21 cellular contexts compared by ENCODE assay signal in the genomic region with DNA sequence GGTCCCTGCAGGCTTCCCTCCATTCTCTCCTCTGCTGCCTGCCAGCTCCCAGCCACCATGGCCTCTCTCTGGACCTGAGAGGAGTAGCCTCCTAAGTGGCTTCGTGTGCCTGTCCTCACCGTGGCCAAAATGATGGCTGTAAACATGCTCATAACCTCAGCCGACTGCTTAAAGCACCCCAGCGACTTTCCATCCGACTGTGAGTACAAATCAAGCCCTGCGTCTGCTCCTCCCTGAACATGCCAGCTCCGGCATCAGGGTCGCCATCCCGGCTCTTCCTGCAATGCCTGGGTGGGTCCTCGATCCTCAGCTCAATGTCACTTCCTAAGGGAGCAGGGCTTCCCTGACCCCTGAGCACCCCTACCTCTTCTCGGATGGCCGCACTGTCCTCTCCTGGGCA. TPM values are rescaled to one million over a fixed set of nuclear protein-coding genes. Genes with fewer than 3 reads are reported as not detected.
DNase-seq lines count a peak whose midpoint lies in the region; ATAC-seq and TF ChIP-seq lines count a peak whose summit lies in the region.
"Had no signal": no experiment of that assay in that cellular context is flagged by ENCODE, and none has a peak within 500 bp of the region (broad histone marks: within the 10 kb centered on the region; RNA-seq: fewer than 3 reads in every experiment).

No MANE protein-coding gene starts in this region.

- H3K4me1 ChIP-seq in IMR-90 (ENCODE audit: control insufficient read depth, insufficient read depth, low read length) (peaks cover 3% of the 10 kb centered on the region; the same call in 1 of the 2 replicates), hepatocyte (ENCODE audit: insufficient read depth) (peaks cover 7% of the 10 kb centered on the region)

- no peak overlapping the region for H4K5ac ChIP-seq in IMR-90 (ENCODE audit: low read depth, low read length)

- no peaks in the 10 kb centered on the region for H3K4me1 Mint-ChIP-seq in activated CD8-positive, alpha-beta memory T cell treated with anti-CD3 and anti-CD28 coated beads, Interleukin-2, amount 10 ng/mL, durations not matched to agents 7 days and 5 days
- no peaks in the 10 kb centered on the region for H3K4me1 Mint-ChIP-seq in activated T-helper 1 cell treated with anti-CD3 and anti-CD28 coated beads, Interleukin-12 subunit alpha, Interleukin-12 subunit beta, Interleukin-2, Interleukin-4 antibody, amounts not matched to agents 30 ng/mL and 10 ng/mL and 1 ng/mL, durations not matched to agents 14 hours and 24 hours and 36 hours (ENCODE audit: low read depth)
- H3K4me1 Mint-ChIP-seq in activated T-helper 2 cell treated with anti-CD3 and anti-CD28 coated beads, Interferon-gamma antibody, Interleukin-2, Interleukin-4, amounts not matched to agents 10 μg/mL and 5 μg/mL and 100 μg/mL, durations not matched to agents 14 hours and 24 hours and 36 hours (ENCODE audit: low read depth) = no peaks in the 10 kb centered on the region

- no peaks in the 10 kb centered on the region for H3K36me3 ChIP-seq in IMR-90 (ENCODE audit: control insufficient read depth, insufficient read depth, low read length)
- H3K36me3 ChIP-seq in hepatocyte (replicated peaks; ENCODE audit: insufficient read depth, low read depth) = no peaks in the 10 kb centered on the region

- no peak overlapping the region for H2AK9ac ChIP-seq in IMR-90 (replicated peaks; ENCODE audit: low read depth, low read length, poor library complexity)

- no peak overlapping the region for H2BK20ac ChIP-seq in IMR-90 (ENCODE audit: low read depth, low read length)

- dilution Hi-C loops in IMR-90 (cut with HindIII; ENCODE audit: low sequenced_read_pairs, unreplicated experiment) = no loop called here

- H3K27ac Mint-ChIP-seq in activated CD8-positive, alpha-beta memory T cell treated with anti-CD3 and anti-CD28 coated beads, Interleukin-2, amount 10 ng/mL, durations not matched to agents 7 days and 5 days = no peak overlapping the region
- no peak overlapping the region for H3K27ac Mint-ChIP-seq in activated T-helper 1 cell treated with anti-CD3 and anti-CD28 coated beads, Interleukin-12 subunit alpha, Interleukin-12 subunit beta, Interleukin-2, Interleukin-4 antibody, amounts not matched to agents 30 ng/mL and 10 ng/mL and 1 ng/mL, durations not matched to agents 14 hours and 24 hours and 36 hours
- no peak overlapping the region for H3K27ac Mint-ChIP-seq in activated T-helper 2 cell treated with anti-CD3 and anti-CD28 coated beads, Interferon-gamma antibody, Interleukin-2, Interleukin-4, amounts not matched to agents 10 μg/mL and 5 μg/mL and 100 μg/mL, durations not matched to agents 14 hours and 24 hours and 36 hours
- H3K27ac Mint-ChIP-seq: CD4-positive, CD25-positive, alpha-beta regulatory T cell had no signal

- in situ Hi-C loops in IMR-90 (cut with MboI; ENCODE audit: low sequenced_read_pairs) = no loop called here

- H3K27me3 ChIP-seq in IMR-90 (ENCODE audit: control insufficient read depth, insufficient read depth, low read length) = peaks cover 71% of the 10 kb centered on the region
- H3K27me3 ChIP-seq in hepatocyte = peaks cover 44% of the 10 kb centered on the region

- H3K4ac ChIP-seq in IMR-90 (ENCODE audit: low read depth, low read length) = no peak overlapping the region

- no peak for TF ChIP-seq POLR2A in IMR-90 (IDR thresholded peaks at IDR 0.05; ENCODE audit: low read depth, low read length)

- H4K91ac ChIP-seq in IMR-90 (ENCODE audit: insufficient read depth, low read depth, low read length) = no peak overlapping the region

- H3K79me2 ChIP-seq in hepatocyte = no peaks in the 10 kb centered on the region

- H3K4me3 ChIP-seq in IMR-90 (ENCODE audit: insufficient read depth, low read depth, low read length) (no peak overlapping the region), hepatocyte (no peak overlapping the region)
- H3K4me3 ChIP-seq: GM23248 had no signal

- H3K79me1 ChIP-seq in IMR-90 (ENCODE audit: low read depth in 1 of 2, low read length in 2 of 2) = no peaks in the 10 kb centered on the region

- H3K9me3 Mint-ChIP-seq in activated CD8-positive, alpha-beta memory T cell treated with anti-CD3 and anti-CD28 coated beads, Interleukin-2, amount 10 ng/mL, durations not matched to agents 7 days and 5 days (ENCODE audit: low read depth) = no peaks in the 10 kb centered on the region
- H3K9me3 Mint-ChIP-seq in activated T-helper 1 cell treated with anti-CD3 and anti-CD28 coated beads, Interleukin-12 subunit alpha, Interleukin-12 subunit beta, Interleukin-2, Interleukin-4 antibody, amounts not matched to agents 30 ng/mL and 10 ng/mL and 1 ng/mL, durations not matched to agents 14 hours and 24 hours and 36 hours = no peaks in the 10 kb centered on the region
- no peaks in the 10 kb centered on the region for H3K9me3 Mint-ChIP-seq in activated T-helper 2 cell treated with anti-CD3 and anti-CD28 coated beads, Interferon-gamma antibody, Interleukin-2, Interleukin-4, amounts not matched to agents 10 μg/mL and 5 μg/mL and 100 μg/mL, durations not matched to agents 14 hours and 24 hours and 36 hours

- intact Hi-C loops in IMR-90 (cut with micrococcal nuclease) = no loop called here
- intact Hi-C loops in activated T-helper 1 cell treated with anti-CD3 and anti-CD28 coated beads, Interleukin-12 subunit alpha, Interleukin-12 subunit beta, Interleukin-2, Interleukin-4 antibody, amounts not matched to agents 30 ng/mL and 10 ng/mL and 1 ng/mL, durations not matched to agents 14 hours and 24 hours and 36 hours (cut with micrococcal nuclease) = no loop called here
- intact Hi-C loops in activated T-helper 2 cell treated with anti-CD3 and anti-CD28 coated beads, Interferon-gamma antibody, Interleukin-2, Interleukin-4, amounts not matched to agents 10 μg/mL and 5 μg/mL and 100 μg/mL, durations not matched to agents 14 hours and 24 hours and 36 hours (cut with micrococcal nuclease) = no loop called here

- no peaks in the 10 kb centered on the region for H3K9me1 ChIP-seq in IMR-90 (ENCODE audit: insufficient read depth, low read length)

- H3K36me3 Mint-ChIP-seq in activated CD8-positive, alpha-beta memory T cell treated with anti-CD3 and anti-CD28 coated beads, Interleukin-2, amount 10 ng/mL, durations not matched to agents 7 days and 5 days = no peaks in the 10 kb centered on the region
- H3K36me3 Mint-ChIP-seq in activated T-helper 1 cell treated with anti-CD3 and anti-CD28 coated beads, Interleukin-12 subunit alpha, Interleukin-12 subunit beta, Interleukin-2, Interleukin-4 antibody, amounts not matched to agents 30 ng/mL and 10 ng/mL and 1 ng/mL, durations not matched to agents 14 hours and 24 hours and 36 hours (ENCODE audit: low read depth) = no peaks in the 10 kb centered on the region
- no peaks in the 10 kb centered on the region for H3K36me3 Mint-ChIP-seq in activated T-helper 2 cell treated with anti-CD3 and anti-CD28 coated beads, Interferon-gamma antibody, Interleukin-2, Interleukin-4, amounts not matched to agents 10 μg/mL and 5 μg/mL and 100 μg/mL, durations not matched to agents 14 hours and 24 hours and 36 hours (ENCODE audit: low read depth)
- H3K36me3 Mint-ChIP-seq: CD4-positive, CD25-positive, alpha-beta regulatory T cell had no signal

- no peak overlapping the region for H4K8ac ChIP-seq in IMR-90 (ENCODE audit: low read depth in 2 of 2, low read length in 2 of 2)

- H3K27me3 Mint-ChIP-seq in activated CD8-positive, alpha-beta memory T cell treated with anti-CD3 and anti-CD28 coated beads, Interleukin-2, amount 10 ng/mL, durations not matched to agents 7 days and 5 days = peaks cover 74% of the 10 kb centered on the region
- peaks cover 26% of the 10 kb centered on the region for H3K27me3 Mint-ChIP-seq in activated T-helper 1 cell treated with anti-CD3 and anti-CD28 coated beads, Interleukin-12 subunit alpha, Interleukin-12 subunit beta, Interleukin-2, Interleukin-4 antibody, amounts not matched to agents 30 ng/mL and 10 ng/mL and 1 ng/mL, durations not matched to agents 14 hours and 24 hours and 36 hours (ENCODE audit: insufficient read depth)
- H3K27me3 Mint-ChIP-seq in activated T-helper 2 cell treated with anti-CD3 and anti-CD28 coated beads, Interferon-gamma antibody, Interleukin-2, Interleukin-4, amounts not matched to agents 10 μg/mL and 5 μg/mL and 100 μg/mL, durations not matched to agents 14 hours and 24 hours and 36 hours (ENCODE audit: low read depth) = peaks cover 24% of the 10 kb centered on the region

- no peak overlapping the region for H3K9ac ChIP-seq in IMR-90 (ENCODE audit: low read depth, low read length)
- H3K9ac ChIP-seq: GM23248 had no signal

- H2AFZ ChIP-seq in IMR-90 (replicated peaks; ENCODE audit: low read length, poor library complexity) (peak overlapping the region; percentile 43), hepatocyte (no peak overlapping the region)
- H2AFZ ChIP-seq: GM23248 had no signal

- POLR2A ChIA-PET in IMR-90 (lab: Charles Lee; ENCODE audit: unreplicated experiment) = no interaction called here

- no peaks in the 10 kb centered on the region for H3K9me2 ChIP-seq in hepatocyte (replicated peaks; ENCODE audit: insufficient read depth)

- no peak overlapping the region for H2BK120ac ChIP-seq in IMR-90 (ENCODE audit: low read depth, low read length)

- no TSS peak for BruUV-seq in IMR-90 (replicated peaks; lab: Mats Ljungman, UMichigan)

- H3K23ac ChIP-seq in IMR-90 (ENCODE audit: low read depth, low read length) = no peak overlapping the region

- H3K18ac ChIP-seq in IMR-90 (ENCODE audit: low read depth, low read length) = no peak overlapping the region

- WGBS in IMR-90 (ENCODE audit: extremely low coverage in 2 of 2, insufficient read length in 1 of 2), 2 experiments = 58% methylated on average over 8 of the region's 12 CpGs; no CpG with 5 or more reads in 1 of the 2 experiments
- WGBS in hepatocyte (ENCODE audit: low lambda C conversion rate, missing lambda C conversion rate) = 87% methylated on average over 12 of the region's 12 CpGs

- H4K20me1 ChIP-seq in IMR-90 (ENCODE audit: insufficient read depth, low read length) = peaks cover 3% of the 10 kb centered on the region; the same call in 1 of the 2 replicates
- no peaks in the 10 kb centered on the region for H4K20me1 ChIP-seq in hepatocyte (ENCODE audit: insufficient read depth, poor library complexity, severe bottlenecking)

- no peak overlapping the region for H2AK5ac ChIP-seq in IMR-90 (ENCODE audit: low read depth, low read length)

- H3K4me2 ChIP-seq in IMR-90 (ENCODE audit: low read depth, low read length) (no peak overlapping the region), hepatocyte (no peak overlapping the region)

- H3K9me3 ChIP-seq in IMR-90 (ENCODE audit: control insufficient read depth, insufficient read depth, low read length) (peaks cover 2% of the 10 kb centered on the region), hepatocyte (ENCODE audit: low read depth) (no peaks in the 10 kb centered on the region)

- CTCF ChIA-PET in activated CD8-positive, alpha-beta memory T cell treated with anti-CD3 and anti-CD28 coated beads, Interleukin-2, amount 10 ng/mL, durations not matched to agents 7 days and 5 days (lab: Charles Lee) = interaction anchor here (1.0 to 1.9 kb wide), 3 partner anchors 12 to 616 kb away, joined by 3 to 5 read pairs (median 4); no protein-coding TSS in a partner anchor
- CTCF ChIA-PET in IMR-90 (lab: Yijun Ruan, JAX) = interaction anchor here (1.1 kb wide), 1 partner anchor 147 kb away, joined by 3 read pairs; no protein-coding TSS in a partner anchor

- no peak overlapping the region for H3K14ac ChIP-seq in IMR-90 (replicated peaks; ENCODE audit: low read depth, low read length)

- no peak overlapping the region for H3K56ac ChIP-seq in IMR-90 (ENCODE audit: extremely low read depth, insufficient read depth, low read length)

- H3K4me3 Mint-ChIP-seq in activated CD8-positive, alpha-beta memory T cell treated with anti-CD3 and anti-CD28 coated beads, Interleukin-2, amount 10 ng/mL, durations not matched to agents 7 days and 5 days = no peak overlapping the region
- no peak overlapping the region for H3K4me3 Mint-ChIP-seq in activated T-helper 1 cell treated with anti-CD3 and anti-CD28 coated beads, Interleukin-12 subunit alpha, Interleukin-12 subunit beta, Interleukin-2, Interleukin-4 antibody, amounts not matched to agents 30 ng/mL and 10 ng/mL and 1 ng/mL, durations not matched to agents 14 hours and 24 hours and 36 hours
- no peak overlapping the region for H3K4me3 Mint-ChIP-seq in activated T-helper 2 cell treated with anti-CD3 and anti-CD28 coated beads, Interferon-gamma antibody, Interleukin-2, Interleukin-4, amounts not matched to agents 10 μg/mL and 5 μg/mL and 100 μg/mL, durations not matched to agents 14 hours and 24 hours and 36 hours (ENCODE audit: low read depth)
- H3K4me3 Mint-ChIP-seq: CD4-positive, CD25-positive, alpha-beta regulatory T cell had no signal

- H2BK15ac ChIP-seq in IMR-90 (ENCODE audit: low read depth, low read length) = no peak overlapping the region

- no peak overlapping the region for H2BK5ac ChIP-seq in IMR-90 (ENCODE audit: low read depth, low read length, poor library complexity, severe bottlenecking)

- H3K27ac ChIP-seq in IMR-90 (ENCODE audit: insufficient read depth, low read length) = no peak overlapping the region
- no peak overlapping the region for H3K27ac ChIP-seq in hepatocyte
- H3K27ac ChIP-seq: GM23248 had no signal

- TF ChIP-seq CTCF in IMR-90 (conservative IDR thresholded peaks at IDR 0.05; ENCODE audit: low read depth, low read length) (no peak), hepatocyte (IDR thresholded peaks at IDR 0.05; ENCODE audit: poor library complexity) (no peak)

- peak; percentile 33 for DNase-seq in activated CD8-positive, alpha-beta memory T cell treated with anti-CD3 and anti-CD28 coated beads, Interleukin-2, amount 50 U/mL, for 48 hours
- DNase-seq in activated CD8-positive, alpha-beta memory T cell treated with anti-CD3 and anti-CD28 coated beads, Interleukin-2, amount 10 ng/mL, durations not matched to agents 7 days and 5 days = no peak
- DNase-seq in IMR-90 (no peak), mesenteric fat pad (ENCODE audit: low spot score) (peak; percentile 64), hepatocyte (ENCODE audit: low spot score) (no peak)
- DNase-seq in stimulated activated CD8-positive, alpha-beta memory T cell treated with anti-CD3 and anti-CD28 coated beads, Interleukin-4, amount 100 ng/mL, for 48 hours = peak; percentile 1
- no peak for DNase-seq in activated T-helper 1 cell treated with anti-CD3 and anti-CD28 coated beads, Interleukin-12 subunit alpha, Interleukin-12 subunit beta, Interleukin-2, Interleukin-4 antibody, amounts not matched to agents 30 ng/mL and 10 ng/mL and 1 ng/mL, durations not matched to agents 14 hours and 24 hours and 36 hours (ENCODE audit: low spot score)
- DNase-seq in activated T-helper 2 cell treated with anti-CD3 and anti-CD28 coated beads, Interferon-gamma antibody, Interleukin-2, Interleukin-4, amounts not matched to agents 10 μg/mL and 5 μg/mL and 100 μg/mL, durations not matched to agents 14 hours and 24 hours and 36 hours (ENCODE audit: low spot score) = no peak
- DNase-seq: 8988T; CD4-positive, CD25-positive, alpha-beta regulatory T cell; DMS153; GF-D8; GM23248; MM.1S; NCI-H1092; NCI-H1436 treated with DMSO at 0.1 percent for 48 hours; NCI-H2029; NCI-H2171 treated with DMSO at 0.1 percent for 48 hours; NCI-H446; NK-92 treated with Interleukin-12 subunit alpha and Interleukin-12 subunit beta, amount 100 ng/mL, for 24 hours; Right ventricle myocardium superior had no signal

- TF ChIP-seq RAD21 in IMR-90 (IDR thresholded peaks at IDR 0.05; ENCODE audit: low read length) = no peak

- no peak for ATAC-seq in activated CD8-positive, alpha-beta memory T cell treated with anti-CD3 and anti-CD28 coated beads, Interleukin-2, amount 10 ng/mL, durations not matched to agents 7 days and 5 days
- ATAC-seq in IMR-90 (ENCODE audit: low read depth) = no peak

RNA-seq across cellular contexts. Expression of gene SORCS2, which starts 3.3 kb away (rescaled TPM):
- total RNA-seq in activated CD8-positive, alpha-beta memory T cell treated with anti-CD3 and anti-CD28 coated beads, Interleukin-2, amount 10 ng/mL, durations not matched to agents 7 days and 5 days = under 1 TPM; 0.05 to 0.06 TPM
- total RNA-seq in IMR-90 (2012; rRNA removed) = 0.28 and 0.36 TPM in 2 replicates
- 0.62 and 0.67 TPM in 2 replicates for polyA plus RNA-seq in IMR-90 (2012; rRNA removed)
- polyA plus RNA-seq in IMR-90 (2012; cell fraction: cytosol; rRNA removed) = 0.22 and 0.70 TPM in 2 replicates
- polyA plus RNA-seq in IMR-90 (2012; cell fraction: nucleus; rRNA removed; ENCODE audit: low replicate concordance) = 0.76 and 0.77 TPM in 2 replicates
- total RNA-seq in mesenteric fat pad = 1.9 TPM
- total RNA-seq in activated T-helper 1 cell treated with anti-CD3 and anti-CD28 coated beads, Interleukin-12 subunit alpha, Interleukin-12 subunit beta, Interleukin-2, Interleukin-4 antibody, amounts not matched to agents 30 ng/mL and 10 ng/mL and 1 ng/mL, durations not matched to agents 14 hours and 24 hours and 36 hours = not detected in 2 replicates
- total RNA-seq in activated T-helper 2 cell treated with anti-CD3 and anti-CD28 coated beads, Interferon-gamma antibody, Interleukin-2, Interleukin-4, amounts not matched to agents 10 μg/mL and 5 μg/mL and 100 μg/mL, durations not matched to agents 14 hours and 24 hours and 36 hours = 0.02 and 0.05 TPM in 2 replicates
- total RNA-seq in hepatocyte = 1.6 and 2.4 TPM in 2 replicates
- polyA plus RNA-seq in hepatocyte = 1.1 and 4.8 TPM in 2 replicates
- total RNA-seq: CD4-positive, CD25-positive, alpha-beta regulatory T cell had no signal
- polyA plus RNA-seq: CD4-positive, CD25-positive, alpha-beta regulatory T cell had no signal

Comparison
In these comparisons a context has a peak if more than half of its experiments do, and no peak if none do; other contexts are left out.
1. DNase-seq: peak in activated CD8-positive, alpha-beta memory T cell treated with anti-CD3 and anti-CD28 coated beads, Interleukin-2, amount 50 U/mL, for 48 hours (single experiment), mesenteric fat pad (single experiment) and stimulated activated CD8-positive, alpha-beta memory T cell treated with anti-CD3 and anti-CD28 coated beads, Interleukin-4, amount 100 ng/mL, for 48 hours (single experiment); none in activated CD8-positive, alpha-beta memory T cell treated with anti-CD3 and anti-CD28 coated beads, Interleukin-2, amount 10 ng/mL, durations not matched to agents 7 days and 5 days (single experiment), IMR-90 (single experiment), activated T-helper 1 cell treated with anti-CD3 and anti-CD28 coated beads, Interleukin-12 subunit alpha, Interleukin-12 subunit beta, Interleukin-2, Interleukin-4 antibody, amounts not matched to agents 30 ng/mL and 10 ng/mL and 1 ng/mL, durations not matched to agents 14 hours and 24 hours and 36 hours (single experiment), activated T-helper 2 cell treated with anti-CD3 and anti-CD28 coated beads, Interferon-gamma antibody, Interleukin-2, Interleukin-4, amounts not matched to agents 10 μg/mL and 5 μg/mL and 100 μg/mL, durations not matched to agents 14 hours and 24 hours and 36 hours (single experiment) and hepatocyte (single experiment).